ENCODE assay signal across 8 cellular contexts in genomic region chr2:113756088-113757058, GRCh38. TPM values are rescaled to one million over a fixed set of nuclear protein-coding genes. Genes with fewer than 3 reads are reported as not detected.
A peak's percentile ranks its signal among the peaks of the same experiment; 100 is the strongest.
DNase-seq lines count a peak whose midpoint lies in the region; ATAC-seq and TF ChIP-seq lines count a peak whose summit lies in the region.

TSS of gene SLC35F5 (minus strand) at chr2:113756642. CDS start at chr2:113756409, 233 bp downstream.

- H3K9me3 Mint-ChIP-seq in naive thymus-derived CD8-positive, alpha-beta T cell: no peaks in the 10 kb centered on the region
- H3K9me3 Mint-ChIP-seq in stimulated activated naive B cell treated with anti-CD40 and anti-IgM and Interleukin-4, amounts not matched to agents 10 μg/mL and 1 μg/mL and 100 μg/mL, for 72 hours: no peaks in the 10 kb centered on the region

- H3K4me1 Mint-ChIP-seq in naive thymus-derived CD8-positive, alpha-beta T cell: peaks cover 7 to 37% (median 22%) of the 10 kb centered on the region in 4 donors
- peaks cover 10 to 21% of the 10 kb centered on the region in 2 donors for H3K4me1 Mint-ChIP-seq in stimulated activated naive B cell treated with anti-CD40 and anti-IgM and Interleukin-4, amounts not matched to agents 10 μg/mL and 1 μg/mL and 100 μg/mL, for 72 hours

- POLR2A ChIA-PET in naive thymus-derived CD8-positive, alpha-beta T cell (lab: Charles Lee): interaction anchor here (0.6 to 2.1 kb wide), 16 partner anchors 10 to 465 kb away, joined by 3 to 28 read pairs (median 4); partner anchors contain the start of gene ACTR3

- peak within 1 kb of the TSS; percentile 93 for H3K4me3 ChIP-seq in LNCaP clone FGC (ENCODE audit: low read depth, low read length)

- TF ChIP-seq CTCF in LNCaP clone FGC (IDR thresholded peaks at IDR 0.05; ENCODE audit: control insufficient read depth, extremely low read depth, insufficient read depth): no peak

- H3K27me3 Mint-ChIP-seq in naive thymus-derived CD8-positive, alpha-beta T cell: no peaks in the 10 kb centered on the region
- no peaks in the 10 kb centered on the region for H3K27me3 Mint-ChIP-seq in stimulated activated naive B cell treated with anti-CD40 and anti-IgM and Interleukin-4, amounts not matched to agents 10 μg/mL and 1 μg/mL and 100 μg/mL, for 72 hours

- H3K36me3 Mint-ChIP-seq in naive thymus-derived CD8-positive, alpha-beta T cell: peaks cover 0 to 14% (median 3%) of the 10 kb centered on the region in 3 donors
- H3K36me3 Mint-ChIP-seq in stimulated activated naive B cell treated with anti-CD40 and anti-IgM and Interleukin-4, amounts not matched to agents 10 μg/mL and 1 μg/mL and 100 μg/mL, for 72 hours: peaks cover 10% of the 10 kb centered on the region in 2 donors

- DNase-seq in EH (ENCODE audit: low read depth): peak; percentile 92
- peak; percentile 76 for DNase-seq in H4 (ENCODE audit: low spot score)
- DNase-seq in LNCaP clone FGC (ENCODE audit: low read depth): peak; percentile 41
- peak; percentile 95 for DNase-seq in RPMI8226
- DNase-seq in activated T-helper 1 cell treated with anti-CD3 and anti-CD28 coated beads, Interleukin-2, amount 50 U/mL, for 16 hours (ENCODE audit: low read depth in 1 of 2, low spot score in 1 of 2): peak; percentile 90 to 92
- DNase-seq in fibroblast of gingiva (ENCODE audit: low read depth): peak; percentile 91
- peak; percentile 85 to 97 (median 94) for DNase-seq in naive thymus-derived CD8-positive, alpha-beta T cell
- DNase-seq in stimulated activated naive B cell treated with anti-CD40 and anti-IgM and Interleukin-4, amounts not matched to agents 10 μg/mL and 1 μg/mL and 100 μg/mL, for 72 hours: peak; percentile 97

- peak within 1 kb of the TSS; percentile 98 to 100 (median 100) for H3K27ac Mint-ChIP-seq in naive thymus-derived CD8-positive, alpha-beta T cell
- peak within 1 kb of the TSS; percentile 98 for H3K27ac Mint-ChIP-seq in stimulated activated naive B cell treated with anti-CD40 and anti-IgM and Interleukin-4, amounts not matched to agents 10 μg/mL and 1 μg/mL and 100 μg/mL, for 72 hours

- peak within 1 kb of the TSS; percentile 86 to 100 (median 98) for H3K4me3 Mint-ChIP-seq in naive thymus-derived CD8-positive, alpha-beta T cell
- H3K4me3 Mint-ChIP-seq in stimulated activated naive B cell treated with anti-CD40 and anti-IgM and Interleukin-4, amounts not matched to agents 10 μg/mL and 1 μg/mL and 100 μg/mL, for 72 hours: peak within 1 kb of the TSS; percentile 88 to 96

- ATAC-seq in naive thymus-derived CD8-positive, alpha-beta T cell: peak; percentile 86 to 87
- ATAC-seq in stimulated activated naive B cell treated with anti-CD40 and anti-IgM and Interleukin-4, amounts not matched to agents 10 μg/mL and 1 μg/mL and 100 μg/mL, for 72 hours (replicated peaks): peak; percentile 89 to 92

RNA-seq across cellular contexts. Expression of gene SLC35F5, which starts in this region (rescaled TPM):
- total RNA-seq in H4 (2014; rRNA removed; shearing (Covaris generic)): 41.7 and 56.8 TPM in 2 replicates
- 10 to 100 TPM; 34.9 to 35.0 TPM for total RNA-seq in naive thymus-derived CD8-positive, alpha-beta T cell
- polyA plus RNA-seq in naive thymus-derived CD8-positive, alpha-beta T cell: 1 to 10 TPM; 6.2 to 8.2 (median 7.1) TPM

Comparison
In these comparisons a context has a peak if more than half of its experiments do, and no peak if none do; other contexts are left out.
1. Peak in every context shown above with its lines: DNase-seq, ATAC-seq and H3K4me3 ChIP-seq.
2. DNase-seq: peak in every context shown above with its lines; median percentile 97 in stimulated activated naive B cell treated with anti-CD40 and anti-IgM and Interleukin-4, amounts not matched to agents 10 μg/mL and 1 μg/mL and 100 μg/mL, for 72 hours; 95 in RPMI8226; 94 in naive thymus-derived CD8-positive, alpha-beta T cell; 92 in EH; 91 in activated T-helper 1 cell treated with anti-CD3 and anti-CD28 coated beads, Interleukin-2, amount 50 U/mL, for 16 hours; 91 in fibroblast of gingiva; 76 in H4; 41 in LNCaP clone FGC.